8 cellular contexts compared by ENCODE assay signal in the genomic region with DNA sequence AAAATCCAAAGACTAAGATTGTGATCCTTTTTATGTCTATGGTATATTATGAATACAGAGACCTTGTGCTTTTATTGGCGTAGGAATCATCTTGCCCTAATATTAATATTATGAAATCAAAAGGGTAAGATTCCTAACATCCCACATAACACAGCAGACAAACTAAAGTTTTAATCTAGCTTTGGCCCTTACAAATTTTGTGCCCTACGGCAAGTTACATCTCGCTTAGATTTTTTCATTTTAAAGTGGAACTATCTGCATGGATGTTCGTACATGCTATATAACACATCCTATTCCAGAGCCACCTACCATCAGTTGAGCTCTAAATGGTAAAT. TPM values are rescaled to one million over a fixed set of nuclear protein-coding genes. Genes with fewer than 3 reads are reported as not detected.
DNase-seq lines count a peak whose midpoint lies in the region; ATAC-seq and TF ChIP-seq lines count a peak whose summit lies in the region.

No MANE protein-coding gene starts in this region.

- peak overlapping the region; percentile 95 to 100 (median 98) for H3K4me3 Mint-ChIP-seq in naive thymus-derived CD8-positive, alpha-beta T cell

- H3K27ac Mint-ChIP-seq in naive thymus-derived CD8-positive, alpha-beta T cell, result peak overlapping the region; percentile 58 to 99 (median 98)

- peaks cover 34 to 83% (median 73%) of the 10 kb centered on the region in 4 donors for H3K4me1 Mint-ChIP-seq in naive thymus-derived CD8-positive, alpha-beta T cell

- peaks cover 6% of the 10 kb centered on the region for H3K9me3 ChIP-seq in KOPT-K1 (ENCODE audit: insufficient read depth, low read length, poor library complexity, severe bottlenecking)

- DNase-seq in AG09309 (ENCODE audit: low read depth) (no peak), coronary artery (ENCODE audit: low spot score) (no peak), NCI-H1417 (lab: John Stamatoyannopoulos, UW) (no peak), NCI-H69 (lab: John Stamatoyannopoulos, UW) (no peak), NCI-H1417 treated with DMSO at 0.1 percent for 48 hours (lab: John Stamatoyannopoulos, UW) (no peak)
- no peak for DNase-seq in naive thymus-derived CD8-positive, alpha-beta T cell
- DNase-seq in activated CD4-positive, alpha-beta T cell treated with anti-CD3 and anti-CD28 coated beads for 48 hours, result no peak

- H3K27ac ChIP-seq in KOPT-K1 (ENCODE audit: low read depth, low read length, poor library complexity, severe bottlenecking), result peak overlapping the region; percentile 95
- peak overlapping the region; percentile 98 for H3K27ac ChIP-seq in coronary artery

- no peak for TF ChIP-seq CTCF in AG09309 (IDR thresholded peaks at IDR 0.05; ENCODE audit: control insufficient read depth, insufficient read depth, low read depth, low read length, missing control alignments)
- TF ChIP-seq CTCF in coronary artery (IDR thresholded peaks at IDR 0.05), result no peak

- POLR2A ChIA-PET in naive thymus-derived CD8-positive, alpha-beta T cell (lab: Charles Lee), result interaction anchor here (0.7 to 1.8 kb wide), 7 partner anchors 39 to 612 kb away, joined by 3 to 16 read pairs (median 3); a partner anchor contains a TSS

- peaks cover 65% of the 10 kb centered on the region for H3K36me3 ChIP-seq in KOPT-K1 (ENCODE audit: insufficient read depth, low read length)

- H3K27me3 Mint-ChIP-seq in naive thymus-derived CD8-positive, alpha-beta T cell, result no peaks in the 10 kb centered on the region

- H3K36me3 Mint-ChIP-seq in naive thymus-derived CD8-positive, alpha-beta T cell, result peaks cover 18 to 56% (median 28%) of the 10 kb centered on the region in 3 donors

- H3K9me3 Mint-ChIP-seq in naive thymus-derived CD8-positive, alpha-beta T cell, result no peaks in the 10 kb centered on the region

- no peak for ATAC-seq in naive thymus-derived CD8-positive, alpha-beta T cell

- H3K4me3 ChIP-seq in AG09309 (ENCODE audit: control insufficient read depth, low read depth, low read length) (peak overlapping the region; percentile 82), coronary artery (peak overlapping the region; percentile 92)

RNA-seq across cellular contexts. Expression of a gene that starts 0.2 kb away (rescaled TPM):
- 10 to 100 TPM; 13.4 to 14.5 TPM for total RNA-seq in naive thymus-derived CD8-positive, alpha-beta T cell
- 10 to 100 TPM in 2 of 3 donors, 1 to 10 TPM in 1; 7.6 to 14.0 (median 11.0) TPM for polyA plus RNA-seq in naive thymus-derived CD8-positive, alpha-beta T cell

RNA-seq across cellular contexts. Expression of a gene that starts 16.0 kb away (rescaled TPM):
- not detected for total RNA-seq in naive thymus-derived CD8-positive, alpha-beta T cell
- not detected for polyA plus RNA-seq in naive thymus-derived CD8-positive, alpha-beta T cell

RNA-seq across cellular contexts. Expression of a gene that starts 36.3 kb away (rescaled TPM):
- 1 to 10 TPM; 4.3 to 5.0 TPM for total RNA-seq in naive thymus-derived CD8-positive, alpha-beta T cell
- polyA plus RNA-seq in naive thymus-derived CD8-positive, alpha-beta T cell, result not detected
